16 cellular contexts compared by ENCODE assay signal in genomic region chr1:96357132-96357531, GRCh38.
DNase-seq lines count a peak whose midpoint lies in the region; ATAC-seq and TF ChIP-seq lines count a peak whose summit lies in the region.
"Had no signal": no experiment of that assay in that cellular context is flagged by ENCODE, and none has a peak within 500 bp of the region (broad histone marks: within the 10 kb centered on the region; RNA-seq: fewer than 3 reads in every experiment).

No MANE protein-coding gene starts in this region.

- RAD21 ChIA-PET in HCT116 (lab: Charles Lee; ENCODE audit: low non-redundant PET in 1 of 2, low total read pairs in 2 of 2, uncharacterized antibody in 2 of 2, unreplicated experiment in 2 of 2) = no interaction called here

- H4K20me1 ChIP-seq in SK-N-SH (ENCODE audit: insufficient read depth) (no peaks in the 10 kb centered on the region), HCT116 (ENCODE audit: insufficient read depth) (no peaks in the 10 kb centered on the region)

- no peak overlapping the region for H3K9ac ChIP-seq in SK-N-SH
- no peak overlapping the region for H3K9ac ChIP-seq in HCT116 (ENCODE audit: low read length)

- H3K27ac ChIP-seq in SK-N-SH (ENCODE audit: low read depth in 2 of 2, low read length in 1 of 2) (no peak overlapping the region), HCT116 (ENCODE audit: low read depth, low read length) (no peak overlapping the region), heart left ventricle (no peak overlapping the region)
- H3K27ac ChIP-seq: C4-2B had no signal

- no peaks in the 10 kb centered on the region for H3K9me3 ChIP-seq in SK-N-SH
- no peaks in the 10 kb centered on the region for H3K9me3 ChIP-seq in HCT116 (ENCODE audit: control insufficient read depth in 1 of 2, insufficient read depth in 1 of 2, low read depth in 1 of 2, low read length in 2 of 2)
- H3K9me3 ChIP-seq in heart left ventricle = no peaks in the 10 kb centered on the region

- peaks cover 0 to 7% of the 10 kb centered on the region in 2 experiments; a peak in 1 of 4 replicates for H3K4me1 ChIP-seq in SK-N-SH (ENCODE audit: control insufficient read depth in 1 of 2, insufficient read depth in 2 of 2, low read depth in 1 of 2, low read length in 1 of 2)
- H3K4me1 ChIP-seq in HCT116 (ENCODE audit: control insufficient read depth in 1 of 2, insufficient read depth in 2 of 2, low read length in 2 of 2) = peaks cover 9 to 20% of the 10 kb centered on the region in 2 experiments
- H3K4me1 ChIP-seq in heart left ventricle = no peaks in the 10 kb centered on the region

- no peak for TF ChIP-seq EP300 in SK-N-SH (IDR thresholded peaks at IDR 0.05; ENCODE audit: borderline replicate concordance in 1 of 2, low read depth in 1 of 2, low read length in 1 of 2)

- no peaks in the 10 kb centered on the region for H3K27me3 ChIP-seq in SK-N-SH (ENCODE audit: insufficient read depth)
- H3K27me3 ChIP-seq in HCT116 (ENCODE audit: insufficient read depth, low read length) = peaks cover 4% of the 10 kb centered on the region; the same call in 1 of the 2 replicates
- H3K27me3 ChIP-seq in heart left ventricle = no peaks in the 10 kb centered on the region

- H2AFZ ChIP-seq in SK-N-SH (ENCODE audit: low read depth) = no peak overlapping the region
- H2AFZ ChIP-seq in HCT116 (ENCODE audit: low read depth, low read length, poor library complexity, severe bottlenecking) = peak overlapping the region; percentile 60

- POLR2A ChIA-PET in SK-N-SH (lab: Yijun Ruan, JAX) = no interaction called here
- POLR2A ChIA-PET in HCT116 (lab: Charles Lee) = no interaction called here

- no peak overlapping the region for H3K4me3 Mint-ChIP-seq in activated T-helper 17 cell treated with anti-CD3 and anti-CD28 coated beads, Interleukin-2, amount 50 U/mL, for 72 hours
- H3K4me3 Mint-ChIP-seq: B cell; CD4-positive, alpha-beta memory T cell; GM23338; H9 had no signal

- peaks cover 4% of the 10 kb centered on the region for H3K4me1 Mint-ChIP-seq in activated T-helper 17 cell treated with anti-CD3 and anti-CD28 coated beads, Interleukin-2, amount 50 U/mL, for 72 hours
- H3K4me1 Mint-ChIP-seq: B cell; CD4-positive, alpha-beta memory T cell; GM23338 had no signal

- TF ChIP-seq POLR2A in HCT116 (IDR thresholded peaks at IDR 0.05; ENCODE audit: borderline replicate concordance, extremely low read depth, insufficient read depth, insufficient read length) (no peak), heart left ventricle (IDR thresholded peaks at IDR 0.05) (no peak)

- no peak overlapping the region for H3K27ac Mint-ChIP-seq in activated T-helper 17 cell treated with anti-CD3 and anti-CD28 coated beads, Interleukin-2, amount 50 U/mL, for 72 hours
- H3K27ac Mint-ChIP-seq: B cell; CD4-positive, alpha-beta memory T cell; GM23338; H9 had no signal

- DNase-seq in SK-N-SH = no peak
- DNase-seq in HCT116 (ENCODE audit: low read depth, low spot score) = no peak
- DNase-seq in kidney tubule cell (ENCODE audit: low spot score) = peak; percentile 33
- DNase-seq in heart left ventricle = no peak
- DNase-seq: CD4-positive, alpha-beta memory T cell; COR-L47; H9 had no signal

- no peaks in the 10 kb centered on the region for H3K36me3 ChIP-seq in SK-N-SH (replicated peaks in 1 of 2; ENCODE audit: control insufficient read depth in 1 of 2, insufficient read depth in 2 of 2, low read length in 1 of 2)
- no peaks in the 10 kb centered on the region for H3K36me3 ChIP-seq in HCT116 (ENCODE audit: control insufficient read depth in 1 of 2, insufficient read depth in 2 of 2, low read length in 2 of 2)
- no peaks in the 10 kb centered on the region for H3K36me3 ChIP-seq in heart left ventricle

- no TSS peak for BruUV-seq in HCT116 (replicated peaks; lab: Mats Ljungman, UMichigan)

- peaks cover 8% of the 10 kb centered on the region for H3K9me3 Mint-ChIP-seq in activated T-helper 17 cell treated with anti-CD3 and anti-CD28 coated beads, Interleukin-2, amount 50 U/mL, for 72 hours
- H3K9me3 Mint-ChIP-seq: GM23338, H9 had no signal

- TF ChIP-seq RAD21 in SK-N-SH (IDR thresholded peaks at IDR 0.05; ENCODE audit: low read length) (no peak), HCT116 (IDR thresholded peaks at IDR 0.05; ENCODE audit: low read depth) (no peak)

- no peak overlapping the region for H3K4me2 ChIP-seq in SK-N-SH
- peak overlapping the region; percentile 43 for H3K4me2 ChIP-seq in HCT116 (ENCODE audit: low read length)
- H3K4me2 ChIP-seq: GM23338 had no signal

- H3K9me2 ChIP-seq in SK-N-SH = no peaks in the 10 kb centered on the region
- no peaks in the 10 kb centered on the region for H3K9me2 ChIP-seq in HCT116 (ENCODE audit: insufficient read depth)

- H3K79me2 ChIP-seq in SK-N-SH (ENCODE audit: insufficient read depth) = no peaks in the 10 kb centered on the region
- H3K79me2 ChIP-seq in HCT116 (ENCODE audit: insufficient read depth, low read length) = no peaks in the 10 kb centered on the region

- intact Hi-C loops in HCT116 (cut with micrococcal nuclease) = no loop called here
- intact Hi-C loops in heart left ventricle (cut with DNase I) = no loop called here

- 79% methylated on average over 2 of the region's 2 CpGs for whole genome bisulfite sequencing in SK-N-SH (ENCODE audit: low lambda C conversion rate)
- WGBS in heart left ventricle, 4 donors = 61 to 72% (median 66%) methylated on average over 2 of the region's 2 CpGs

- TF ChIP-seq CTCF in SK-N-SH (IDR thresholded peaks at IDR 0.05) (no peak), HCT116 (IDR thresholded peaks at IDR 0.05 in 2 of 3, conservative IDR thresholded peaks at IDR 0.05 in 1 of 3; ENCODE audit: borderline replicate concordance in 1 of 3, insufficient read depth in 1 of 3, low read depth in 2 of 3, low read length in 2 of 3) (no peak), heart left ventricle (IDR thresholded peaks at IDR 0.05) (no peak)

- H3K4me3 ChIP-seq in SK-N-SH (ENCODE audit: low read depth in 2 of 2, low read length in 1 of 2) = no peak overlapping the region
- no peak overlapping the region for H3K4me3 ChIP-seq in HCT116 (replicated peaks in 1 of 2; ENCODE audit: low read depth in 1 of 2, low read length in 2 of 2)
- no peak overlapping the region for H3K4me3 ChIP-seq in heart left ventricle
- H3K4me3 ChIP-seq: GM12878, GM23338 had no signal

- CTCF ChIA-PET in SK-N-SH (lab: Yijun Ruan, JAX) (no interaction called here), HCT116 (lab: Charles Lee) (no interaction called here)

- ATAC-seq in SK-N-SH treated with all-trans-retinoic acid at 6 μM for 48 hours (no peak), HCT116 (no peak), HG03565 (IDR thresholded peaks at IDR 0.05; ENCODE audit: unreplicated experiment) (no peak), esophagus mucosa (no peak), heart left ventricle (no peak)
- peak; percentile 24 for ATAC-seq in activated T-helper 17 cell treated with anti-CD3 and anti-CD28 coated beads, Interleukin-2, amount 50 U/mL, for 72 hours (replicated peaks)
- ATAC-seq: GM12878, GM23338, HepG2 had no signal

- H3K27me3 Mint-ChIP-seq in activated T-helper 17 cell treated with anti-CD3 and anti-CD28 coated beads, Interleukin-2, amount 50 U/mL, for 72 hours = peaks cover 7% of the 10 kb centered on the region
- H3K27me3 Mint-ChIP-seq: B cell; CD4-positive, alpha-beta memory T cell had no signal

- H3F3A ChIP-seq in SK-N-SH (replicated peaks; ENCODE audit: insufficient read depth) = peaks cover 4% of the 10 kb centered on the region

- no peaks in the 10 kb centered on the region for H3K36me3 Mint-ChIP-seq in activated T-helper 17 cell treated with anti-CD3 and anti-CD28 coated beads, Interleukin-2, amount 50 U/mL, for 72 hours (ENCODE audit: low read depth)
- H3K36me3 Mint-ChIP-seq: CD4-positive, alpha-beta memory T cell had no signal

TF ChIP-seq in SK-N-SH treated with all-trans-retinoic acid at 6 μM for 48 hours, 23 proteins besides CTCF, POLR2A, EP300 and RAD21:
- TF ChIP-seq ZFP3 (CRISPR knock-in tag; IDR thresholded peaks at IDR 0.05) (no peak), ISL1 (CRISPR knock-in tag; IDR thresholded peaks at IDR 0.05) (no peak), CSDC2 (CRISPR knock-in tag; IDR thresholded peaks at IDR 0.05) (no peak), SNAI2 (CRISPR knock-in tag; IDR thresholded peaks at IDR 0.05) (no peak), RARB (CRISPR knock-in tag; IDR thresholded peaks at IDR 0.05) (no peak), ZC3H10 (CRISPR knock-in tag; IDR thresholded peaks at IDR 0.05) (no peak)

TF ChIP-seq in HCT116, 20 proteins besides CTCF, POLR2A, EP300 and RAD21:
- TF ChIP-seq FOSL1 (IDR thresholded peaks at IDR 0.05; ENCODE audit: low read depth) (0 out of 2 replicates have a peak, but pooled peaks have one; percentile 11), ZFX (IDR thresholded peaks at IDR 0.05) (no peak), JUND (IDR thresholded peaks at IDR 0.05) (0 out of 2 replicates have a peak, but pooled peaks have one; percentile 18), ELF1 (IDR thresholded peaks at IDR 0.05; ENCODE audit: borderline replicate concordance, low read depth) (no peak)
TF ChIP-seq in HCT116: peak in this region for 2.
